Comparison of ENCODE assay signal across 1 cellular context in genomic region chr21:45076245-45076661, GRCh38.
TF ChIP-seq lines count a peak whose summit lies in the region.

No MANE protein-coding gene starts in this region.

TF ChIP-seq in HEK293, 187 proteins besides CTCF, POLR2A, EP300 and RAD21 (continued from another document):
- TF ChIP-seq, protein P1, sequence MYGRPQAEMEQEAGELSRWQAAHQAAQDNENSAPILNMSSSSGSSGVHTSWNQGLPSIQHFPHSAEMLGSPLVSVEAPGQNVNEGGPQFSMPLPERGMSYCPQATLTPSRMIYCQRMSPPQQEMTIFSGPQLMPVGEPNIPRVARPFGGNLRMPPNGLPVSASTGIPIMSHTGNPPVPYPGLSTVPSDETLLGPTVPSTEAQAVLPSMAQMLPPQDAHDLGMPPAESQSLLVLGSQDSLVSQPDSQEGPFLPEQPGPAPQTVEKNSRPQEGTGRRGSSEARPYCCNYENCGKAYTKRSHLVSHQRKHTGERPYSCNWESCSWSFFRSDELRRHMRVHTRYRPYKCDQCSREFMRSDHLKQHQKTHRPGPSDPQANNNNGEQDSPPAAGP (tag by site-specific recombination; IDR thresholded peaks at IDR 0.05) = no peak
- TF ChIP-seq ZBTB48 (tag by site-specific recombination; IDR thresholded peaks at IDR 0.05) = no peak
- no peak for TF ChIP-seq SALL2 (tag by site-specific recombination; IDR thresholded peaks at IDR 0.05; ENCODE audit: borderline replicate concordance)
- no peak for TF ChIP-seq ZNF140 (tag by site-specific recombination; IDR thresholded peaks at IDR 0.05)
- no peak for TF ChIP-seq ZNF157 (tag by site-specific recombination; IDR thresholded peaks at IDR 0.05)
- no peak for TF ChIP-seq RBAK (tag by site-specific recombination; IDR thresholded peaks at IDR 0.05)
- no peak for TF ChIP-seq ZNF792 (tag by site-specific recombination; IDR thresholded peaks at IDR 0.05)
- no peak for TF ChIP-seq REPIN1 (tag by site-specific recombination; IDR thresholded peaks at IDR 0.05; ENCODE audit: low read depth)
- TF ChIP-seq ZNF837 (tag by site-specific recombination; IDR thresholded peaks at IDR 0.05) = no peak
- TF ChIP-seq ZNF292 (tag by site-specific recombination; IDR thresholded peaks at IDR 0.05; ENCODE audit: borderline replicate concordance, low read depth) = no peak
- no peak for TF ChIP-seq ZNF530 (tag by site-specific recombination; IDR thresholded peaks at IDR 0.05; ENCODE audit: low read depth)
- no peak for TF ChIP-seq FEZF1 (tag by site-specific recombination; IDR thresholded peaks at IDR 0.05)
- TF ChIP-seq ZNF335 (tag by site-specific recombination; conservative IDR thresholded peaks at IDR 0.05) = peak; percentile 43; the same call in 1 of the 2 replicates
- TF ChIP-seq SCRT2 (tag by site-specific recombination; IDR thresholded peaks at IDR 0.05) = no peak
- TF ChIP-seq ZNF37A (tag by site-specific recombination; IDR thresholded peaks at IDR 0.05) = no peak
- TF ChIP-seq ZNF138 (tag by site-specific recombination; IDR thresholded peaks at IDR 0.05; ENCODE audit: borderline replicate concordance) = no peak
- TF ChIP-seq ZNF692 (tag by site-specific recombination; IDR thresholded peaks at IDR 0.05) = 0 out of 2 replicates have a peak, but pooled peaks have one; percentile 24
- TF ChIP-seq KLF7 (tag by site-specific recombination; IDR thresholded peaks at IDR 0.05; ENCODE audit: borderline replicate concordance) = no peak
- no peak for TF ChIP-seq ZNF48 (tag by site-specific recombination; IDR thresholded peaks at IDR 0.05)
- peak; percentile 26; the same call in 1 of the 2 replicates for TF ChIP-seq ATF2 (tag by site-specific recombination; IDR thresholded peaks at IDR 0.05; ENCODE audit: low read depth)
- peak; percentile 49; the same call in 1 of the 2 replicates for TF ChIP-seq ZNF600 (tag by site-specific recombination; IDR thresholded peaks at IDR 0.05)
- no peak for TF ChIP-seq ZNF791 (tag by site-specific recombination; IDR thresholded peaks at IDR 0.05)
- TF ChIP-seq ZNF658 (tag by site-specific recombination; IDR thresholded peaks at IDR 0.05) = no peak
- 0 out of 2 replicates have a peak, but pooled peaks have one; percentile 20 for TF ChIP-seq GLIS1 (tag by site-specific recombination; IDR thresholded peaks at IDR 0.05)
- no peak for TF ChIP-seq ZSCAN16 (tag by site-specific recombination; IDR thresholded peaks at IDR 0.05)
- TF ChIP-seq ZEB2 (tag by site-specific recombination; IDR thresholded peaks at IDR 0.05) = peak; percentile 52; the same call in 1 of the 2 replicates
- no peak for TF ChIP-seq HOXA7 (CRISPR knock-in tag; IDR thresholded peaks at IDR 0.05; ENCODE audit: borderline replicate concordance)
- no peak for TF ChIP-seq ZNF623 (tag by site-specific recombination; IDR thresholded peaks at IDR 0.05)
- TF ChIP-seq ZBTB17 (tag by site-specific recombination; IDR thresholded peaks at IDR 0.05) = peak; percentile 65
- no peak for TF ChIP-seq ZNF707 (tag by site-specific recombination; IDR thresholded peaks at IDR 0.05)
- no peak for TF ChIP-seq ZNF23 (tag by site-specific recombination; IDR thresholded peaks at IDR 0.05; ENCODE audit: borderline replicate concordance)
- TF ChIP-seq ZNF76 (tag by site-specific recombination; IDR thresholded peaks at IDR 0.05; ENCODE audit: borderline replicate concordance, low read depth) = no peak
- TF ChIP-seq ZFP3 (tag by site-specific recombination; IDR thresholded peaks at IDR 0.05; ENCODE audit: low read depth) = no peak
- peak; percentile 76 for TF ChIP-seq ZNF629 (tag by site-specific recombination; IDR thresholded peaks at IDR 0.05)
- no peak for TF ChIP-seq ZNF747 (tag by site-specific recombination; IDR thresholded peaks at IDR 0.05)
